ENCODE assay signal across 17 cellular contexts in genomic region chr9:89478821-89479668, GRCh38. TPM values are rescaled to one million over a fixed set of nuclear protein-coding genes. Genes with fewer than 3 reads are reported as not detected.
DNase-seq lines count a peak whose midpoint lies in the region; ATAC-seq, FAIRE-seq and TF ChIP-seq lines count a peak whose summit lies in the region.
"Had no signal": no experiment of that assay in that cellular context is flagged by ENCODE, and none has a peak within 500 bp of the region (broad histone marks: within the 10 kb centered on the region; RNA-seq: fewer than 3 reads in every experiment).

No MANE protein-coding gene starts in this region.

- H3K27ac Mint-ChIP-seq in immature natural killer cell (peak overlapping the region; percentile 81 to 93 (median 90)), neural progenitor cell (no peak overlapping the region)
- H3K27ac Mint-ChIP-seq in stimulated activated naive CD8-positive, alpha-beta T cell treated with anti-CD3 and anti-CD28 coated beads, Interleukin-15, amount 100 ng/mL, for 72 hours = peak overlapping the region; percentile 94 to 99

- H3K4me1 Mint-ChIP-seq in activated T-cell treated with anti-CD3 and anti-CD28 coated beads, Interleukin-2, amount 50 U/mL, for 4 hours (ENCODE audit: low read depth) = peaks cover 92% of the 10 kb centered on the region
- H3K4me1 Mint-ChIP-seq in immature natural killer cell (peaks cover 89 to 94% of the 10 kb centered on the region in 2 donors), neural progenitor cell (peaks cover 39% of the 10 kb centered on the region)
- H3K4me1 Mint-ChIP-seq in stimulated activated naive CD8-positive, alpha-beta T cell treated with anti-CD3 and anti-CD28 coated beads, Interleukin-15, amount 100 ng/mL, for 72 hours = peaks cover 100% of the 10 kb centered on the region

- peak; percentile 65 for DNase-seq in activated effector memory CD4-positive, alpha-beta T cell treated with anti-CD3 and anti-CD28 coated beads, Interleukin-2, amount 50 U/mL, for 16 hours
- no peak for DNase-seq in activated effector memory CD4-positive, alpha-beta T cell treated with Interleukin-2 at 50 U/mL for 16 hours
- DNase-seq in activated T-cell treated with anti-CD3 and anti-CD28 coated beads, Interleukin-2, amount 50 U/mL, for 4 hours = no peak
- no peak for DNase-seq in immature natural killer cell
- peak; percentile 44 to 64 for DNase-seq in stimulated activated naive CD8-positive, alpha-beta T cell treated with anti-CD3 and anti-CD28 coated beads, Interleukin-15, amount 100 ng/mL, for 72 hours
- DNase-seq in RCC 7860 (ENCODE audit: low spot score) = no peak
- no peak for DNase-seq in neural progenitor cell (ENCODE audit: low spot score)
- DNase-seq: DMS79, glutamatergic neuron, left cardiac atrium, NCI-H226, PC-3 had no signal

- H3K27me3 ChIP-seq in neural progenitor cell = no peaks in the 10 kb centered on the region

- peaks cover 41% of the 10 kb centered on the region for H4K20me1 ChIP-seq in neural progenitor cell (ENCODE audit: low read depth)

- H2AFZ ChIP-seq in neural progenitor cell (replicated peaks) = no peak overlapping the region

- no peak overlapping the region for H3K27ac ChIP-seq in neural progenitor cell

- TF ChIP-seq CTCF in neural progenitor cell (IDR thresholded peaks at IDR 0.05) = no peak

- H3K36me3 ChIP-seq in neural progenitor cell = no peaks in the 10 kb centered on the region
- H3K36me3 ChIP-seq: HAP-1 had no signal

- ATAC-seq in activated T-cell treated with anti-CD3 and anti-CD28 coated beads, Interleukin-2, amount 50 U/mL, for 4 hours = no peak
- peak; percentile 21 for ATAC-seq in stimulated activated naive CD8-positive, alpha-beta T cell treated with anti-CD3 and anti-CD28 coated beads, Interleukin-15, amount 100 ng/mL, for 72 hours
- ATAC-seq in GM18511 (IDR thresholded peaks at IDR 0.05; ENCODE audit: unreplicated experiment) = no peak
- ATAC-seq: left cardiac atrium, PC-3 had no signal

- H3K4me3 Mint-ChIP-seq in activated T-cell treated with anti-CD3 and anti-CD28 coated beads, Interleukin-2, amount 50 U/mL, for 4 hours = peak overlapping the region; percentile 81
- H3K4me3 Mint-ChIP-seq in immature natural killer cell (peak overlapping the region; percentile 65 to 85 (median 80)), neural progenitor cell (no peak overlapping the region)
- peak overlapping the region; percentile 86 to 94 for H3K4me3 Mint-ChIP-seq in stimulated activated naive CD8-positive, alpha-beta T cell treated with anti-CD3 and anti-CD28 coated beads, Interleukin-15, amount 100 ng/mL, for 72 hours

- H3K27me3 Mint-ChIP-seq in activated T-cell treated with anti-CD3 and anti-CD28 coated beads, Interleukin-2, amount 50 U/mL, for 4 hours (ENCODE audit: low read depth) = no peaks in the 10 kb centered on the region
- H3K27me3 Mint-ChIP-seq in immature natural killer cell (ENCODE audit: low read depth in 3 of 3) (no peaks in the 10 kb centered on the region), neural progenitor cell (ENCODE audit: insufficient read depth, low read depth) (peaks cover under 1% of the 10 kb centered on the region)
- H3K27me3 Mint-ChIP-seq in stimulated activated naive CD8-positive, alpha-beta T cell treated with anti-CD3 and anti-CD28 coated beads, Interleukin-15, amount 100 ng/mL, for 72 hours = no peaks in the 10 kb centered on the region

- no peaks in the 10 kb centered on the region for H3K9me3 ChIP-seq in neural progenitor cell (ENCODE audit: low read depth)
- H3K9me3 ChIP-seq: HAP-1 had no signal

- H3K36me3 Mint-ChIP-seq in activated T-cell treated with anti-CD3 and anti-CD28 coated beads, Interleukin-2, amount 50 U/mL, for 4 hours (ENCODE audit: insufficient read depth) = peaks cover 41% of the 10 kb centered on the region
- H3K36me3 Mint-ChIP-seq in immature natural killer cell = peaks cover 14 to 23% (median 18%) of the 10 kb centered on the region in 3 donors
- peaks cover 9% of the 10 kb centered on the region for H3K36me3 Mint-ChIP-seq in neural progenitor cell

- H3K4me1 ChIP-seq in neural progenitor cell = peaks cover 17% of the 10 kb centered on the region
- H3K4me1 ChIP-seq: HAP-1 had no signal

- peaks cover 4% of the 10 kb centered on the region for H3K9me3 Mint-ChIP-seq in activated T-cell treated with anti-CD3 and anti-CD28 coated beads, Interleukin-2, amount 50 U/mL, for 4 hours
- no peaks in the 10 kb centered on the region for H3K9me3 Mint-ChIP-seq in immature natural killer cell
- no peaks in the 10 kb centered on the region for H3K9me3 Mint-ChIP-seq in stimulated activated naive CD8-positive, alpha-beta T cell treated with anti-CD3 and anti-CD28 coated beads, Interleukin-15, amount 100 ng/mL, for 72 hours
- H3K9me3 Mint-ChIP-seq in neural progenitor cell = peaks cover 2% of the 10 kb centered on the region

- no peak overlapping the region for H3K9ac ChIP-seq in neural progenitor cell

- no peaks in the 10 kb centered on the region for H3F3A ChIP-seq in neural progenitor cell (ENCODE audit: low read depth)

- peaks cover 61% of the 10 kb centered on the region for H3K79me2 ChIP-seq in neural progenitor cell (ENCODE audit: low read depth)

- H3K4me2 ChIP-seq in neural progenitor cell = no peak overlapping the region

- FAIRE-seq in RCC 7860 (lab: Jason Lieb, UNC) = no peak
- FAIRE-seq: bronchial epithelial cell, HTR-8/SVneo had no signal

- no peak overlapping the region for H3K4me3 ChIP-seq in neural progenitor cell
- H3K4me3 ChIP-seq: HAP-1, smooth muscle cell had no signal

RNA-seq across cellular contexts. Expression of gene SEMA4D, which starts 18.9 kb away (rescaled TPM):
- 100 to 1,000 TPM; 248 to 348 (median 344) TPM for total RNA-seq in activated T-cell treated with anti-CD3 and anti-CD28 coated beads, Interleukin-2, amount 50 U/mL, for 4 hours
- polyA plus RNA-seq in immature natural killer cell = 10 to 100 TPM; 45.8 to 80.6 (median 47.0) TPM
- 19.1 and 24.9 TPM in 2 replicates for total RNA-seq in neural progenitor cell (ENCODE audit: low replicate concordance)

Comparison
In these comparisons a context has a peak if more than half of its experiments do, and no peak if none do; other contexts are left out.
1. DNase-seq: peak in activated effector memory CD4-positive, alpha-beta T cell treated with anti-CD3 and anti-CD28 coated beads, Interleukin-2, amount 50 U/mL, for 16 hours (single experiment) and stimulated activated naive CD8-positive, alpha-beta T cell treated with anti-CD3 and anti-CD28 coated beads, Interleukin-15, amount 100 ng/mL, for 72 hours (2 of 2); none in activated effector memory CD4-positive, alpha-beta T cell treated with Interleukin-2 at 50 U/mL for 16 hours (single experiment), activated T-cell treated with anti-CD3 and anti-CD28 coated beads, Interleukin-2, amount 50 U/mL, for 4 hours (single experiment), immature natural killer cell (0 of 3), RCC 7860 (single experiment) and neural progenitor cell (single experiment).